In genomic region chr4:173747537-173748257, GRCh38 we compare ENCODE assay signal across 25 cellular contexts.
"Had no signal": no experiment of that assay in that cellular context is flagged by ENCODE, and none has a peak within 500 bp of the region (broad histone marks: within the 10 kb centered on the region; RNA-seq: fewer than 3 reads in every experiment).

No MANE protein-coding gene starts in this region.

- H3K4me1 Mint-ChIP-seq: immature natural killer cell, naive B cell, nephron had no signal

- H3K27me3 Mint-ChIP-seq: naive B cell, progenitor cell of endocrine pancreas had no signal

- DNase-seq: dermis blood vessel endothelial cell; effector memory CD4-positive, alpha-beta T cell; foreskin keratinocyte; hypothalamus; immature natural killer cell; islet precursor cell; kidney glomerular epithelial cell; naive B cell; stimulated activated CD4-positive, alpha-beta T cell treated with anti-CD3 and anti-CD28 coated beads, Interleukin-1b, Interleukin-23, amount 100 ng/mL, for 48 hours; stimulated activated CD4-positive, alpha-beta T cell treated with anti-CD3 and anti-CD28 coated beads, Interleukin-4, amount 100 ng/mL, for 1 hour; stimulated activated CD8-positive, alpha-beta memory T cell treated with anti-CD3 and anti-CD28 coated beads, Interleukin-4, amount 100 ng/mL, for 48 hours; stimulated activated naive CD4-positive, alpha-beta T cell; stomach; thyroid gland; trophoblast cell had no signal

- H3K9me3 Mint-ChIP-seq: neural progenitor cell had no signal

- ATAC-seq: foreskin keratinocyte, gastroesophageal sphincter, mucosa of descending colon had no signal

- H3K4me3 ChIP-seq: coronary artery, esophagus muscularis mucosa, gastroesophageal sphincter, mucosa of descending colon, neural progenitor cell, skin epidermis, stomach, thyroid gland had no signal

- H3K36me3 ChIP-seq: esophagus muscularis mucosa, gastroesophageal sphincter, neural progenitor cell, stomach, thyroid gland had no signal

- H3K27me3 ChIP-seq: esophagus muscularis mucosa, foreskin keratinocyte, gastroesophageal sphincter, neural progenitor cell, stomach, thyroid gland had no signal

- H3K4me1 ChIP-seq: esophagus muscularis mucosa, foreskin keratinocyte, gastroesophageal sphincter, neural progenitor cell, parathyroid adenoma, stomach, thyroid gland had no signal

- H3K27ac ChIP-seq: coronary artery, foreskin keratinocyte, gastroesophageal sphincter, neural progenitor cell, parathyroid adenoma, skin epidermis, stomach, thyroid gland had no signal

- H2AFZ ChIP-seq: neural progenitor cell, parathyroid adenoma had no signal

- H3K4me3 Mint-ChIP-seq: immature natural killer cell, mesothelial cell of epicardium, naive B cell, nephron, neural progenitor cell had no signal

- H3K79me2 ChIP-seq: parathyroid adenoma had no signal

- H3K4me2 ChIP-seq: neural progenitor cell had no signal

- H3K27ac Mint-ChIP-seq: immature natural killer cell, mesothelial cell of epicardium, nephron, neural progenitor cell, progenitor cell of endocrine pancreas had no signal

- H3K36me3 Mint-ChIP-seq: immature natural killer cell, mesothelial cell of epicardium, naive B cell, neural progenitor cell had no signal

- H3K9me3 ChIP-seq: esophagus muscularis mucosa, gastroesophageal sphincter, mucosa of descending colon, stomach, thyroid gland had no signal

- H3K9ac ChIP-seq: neural progenitor cell, parathyroid adenoma had no signal
